In genomic region chr16:3538222-3538621, GRCh38 we compare ENCODE assay signal across 28 cellular contexts. TPM values are rescaled to one million over a fixed set of nuclear protein-coding genes. Genes with fewer than 3 reads are reported as not detected.
"Had no signal": no experiment of that assay in that cellular context is flagged by ENCODE, and none has a peak within 500 bp of the region (broad histone marks: within the 10 kb centered on the region; RNA-seq: fewer than 3 reads in every experiment).

No MANE protein-coding gene starts in this region.

- H3K4me1 ChIP-seq: Peyer's patch, SJCRH30 had no signal

- H3K36me3 ChIP-seq: brain microvascular endothelial cell, SJCRH30 had no signal

- H3K27ac ChIP-seq: brain microvascular endothelial cell, cardiac muscle cell, Peyer's patch, RWPE1, SJCRH30 had no signal

- H3K27me3 ChIP-seq: brain microvascular endothelial cell, cardiac muscle cell, Peyer's patch, SJCRH30 had no signal

- H3K4me2 ChIP-seq: SK-N-SH had no signal

- H3K9ac ChIP-seq: SK-N-SH had no signal

- ATAC-seq: activated CD4-positive, CD25-positive, alpha-beta regulatory T cell treated with anti-CD3 and anti-CD28 coated beads, Interleukin-2, amount 50 U/mL, for 24 hours; activated CD8-positive, alpha-beta T cell treated with anti-CD3 and anti-CD28 coated beads for 36 hours had no signal

- DNase-seq: activated CD4-positive, alpha-beta T cell treated with anti-CD3 and anti-CD28 coated beads for 4 hours; activated CD8-positive, alpha-beta memory T cell treated with anti-CD3 and anti-CD28 coated beads, Interleukin-2, amount 50 U/mL, for 4 hours; activated CD8-positive, alpha-beta T cell treated with anti-CD3 and anti-CD28 coated beads for 36 hours; activated effector memory CD4-positive, alpha-beta T cell treated with Interleukin-2 at 50 U/mL for 16 hours; activated naive CD4-positive, alpha-beta T cell; brain microvascular endothelial cell; Kasumi-1; KBM-7; NCI-H1105 treated with DMSO at 0.1 percent for 48 hours; NCI-H1436 treated with DMSO at 0.1 percent for 48 hours; NCI-H187; NCI-H2081; NCI-H2227 treated with DMSO at 0.1 percent for 48 hours; NCI-H446 treated with DMSO at 0.1 percent for 48 hours; NCI-H524 treated with DMSO at 0.1 percent for 48 hours; NCI-H748 treated with DMSO at 0.1 percent for 48 hours; NK-92 treated with Interleukin-12 subunit alpha and Interleukin-12 subunit beta, amount 100 ng/mL, for 24 hours; Peyer's patch; Right ventricle myocardium superior; SJCRH30; SK-N-SH; SW 1271 had no signal

- H3K9me3 ChIP-seq: Peyer's patch, SJCRH30, SK-N-SH had no signal

- H3K4me3 ChIP-seq: cardiac muscle cell, Peyer's patch, SJCRH30 had no signal

RNA-seq across cellular contexts. Expression of gene NLRC3, which starts 39.0 kb away (rescaled TPM):
- polyA plus RNA-seq: SK-N-SH had no signal

RNA-seq across cellular contexts. Expression of gene C16orf90, which starts 42.9 kb away (rescaled TPM):
- total RNA-seq: activated CD8-positive, alpha-beta T cell treated with anti-CD3 and anti-CD28 coated beads for 36 hours; activated T-helper 1 cell treated with anti-CD3 and anti-CD28 coated beads, Interleukin-12 subunit alpha, Interleukin-12 subunit beta, Interleukin-2, Interleukin-4 antibody, amounts not matched to agents 30 ng/mL and 10 ng/mL and 1 ng/mL, durations not matched to agents 14 hours and 24 hours and 36 hours; cardiac muscle cell; Peyer's patch; Right ventricle myocardium superior; SJCRH30; T-helper 1 cell treated with Interleukin-12 subunit alpha and Interleukin-12 subunit beta and Interleukin-4 antibody, amounts not matched to agents 30 ng/mL and 1 ng/mL, for 36 hours had no signal
- polyA plus RNA-seq: adipose tissue, cardiac muscle cell, SK-N-SH had no signal
